Comparison of ENCODE assay signal across 17 cellular contexts in genomic region chr7:128849804-128850490, GRCh38. TPM values are rescaled to one million over a fixed set of nuclear protein-coding genes. Genes with fewer than 3 reads are reported as not detected.
DNase-seq lines count a peak whose midpoint lies in the region; ATAC-seq and TF ChIP-seq lines count a peak whose summit lies in the region.
"Had no signal": no experiment of that assay in that cellular context is flagged by ENCODE, and none has a peak within 500 bp of the region (broad histone marks: within the 10 kb centered on the region; RNA-seq: fewer than 3 reads in every experiment).

No MANE protein-coding gene starts in this region.

- no peak overlapping the region for H3K4ac ChIP-seq in trophoblast cell (ENCODE audit: low read depth, low read length)

- BruUV-seq in MCF 10A (replicated peaks; lab: Mats Ljungman, UMichigan) (no TSS peak), mammary epithelial cell (replicated peaks; lab: Mats Ljungman, UMichigan) (no TSS peak)

- H3K9me3 ChIP-seq in mammary epithelial cell (replicated peaks; ENCODE audit: insufficient read depth, low read length): no peaks in the 10 kb centered on the region
- H3K9me3 ChIP-seq in osteoblast (ENCODE audit: low read depth, low read length): no peaks in the 10 kb centered on the region
- H3K9me3 ChIP-seq in trophoblast cell (ENCODE audit: insufficient read depth, low read depth, low read length): no peaks in the 10 kb centered on the region

- no peaks in the 10 kb centered on the region for H3K9me3 Mint-ChIP-seq in MCF 10A (ENCODE audit: unreplicated experiment)
- H3K9me3 Mint-ChIP-seq in activated naive CD8-positive, alpha-beta T cell treated with anti-CD3 and anti-CD28 coated beads, Interleukin-2, amount 50 U/mL, for 24 hours: no peaks in the 10 kb centered on the region

- no peak overlapping the region for H2AK5ac ChIP-seq in trophoblast cell (ENCODE audit: low read length)

- H3K27me3 ChIP-seq in mammary epithelial cell (ENCODE audit: insufficient read depth, low read length): no peaks in the 10 kb centered on the region
- no peaks in the 10 kb centered on the region for H3K27me3 ChIP-seq in osteoblast (ENCODE audit: insufficient read depth, low read length)
- H3K27me3 ChIP-seq in trophoblast cell (ENCODE audit: insufficient read depth, low read length): no peaks in the 10 kb centered on the region

- H3K27ac ChIP-seq in mammary epithelial cell (ENCODE audit: insufficient read depth, low read depth, low read length): no peak overlapping the region
- no peak overlapping the region for H3K27ac ChIP-seq in osteoblast (ENCODE audit: low read depth, low read length)
- H3K27ac ChIP-seq in trophoblast cell (ENCODE audit: low read depth, low read length): no peak overlapping the region
- H3K27ac ChIP-seq: 22Rv1 had no signal

- in situ Hi-C loops in mammary epithelial cell (cut with MboI; ENCODE audit: low sequenced_read_pairs in 2 of 2): no loop called here

- H3K4me3 ChIP-seq in mammary epithelial cell (replicated peaks in 1 of 3; ENCODE audit: insufficient read depth in 1 of 3, low read depth in 2 of 3, low read length in 3 of 3) (no peak overlapping the region), osteoblast (ENCODE audit: insufficient read depth, low read length) (no peak overlapping the region), trophoblast cell (ENCODE audit: low read depth, low read length) (no peak overlapping the region)

- H3K79me1 ChIP-seq in trophoblast cell (ENCODE audit: low read length): no peaks in the 10 kb centered on the region

- H3K4me2 ChIP-seq in mammary epithelial cell (ENCODE audit: insufficient read depth, low read depth, low read length): no peak overlapping the region
- H3K4me2 ChIP-seq in osteoblast (ENCODE audit: insufficient read depth, low read length): no peak overlapping the region
- no peak overlapping the region for H3K4me2 ChIP-seq in trophoblast cell (ENCODE audit: low read length)

- H3K36me3 Mint-ChIP-seq in MCF 10A (ENCODE audit: insufficient read depth, unreplicated experiment): no peaks in the 10 kb centered on the region
- H3K36me3 Mint-ChIP-seq in activated naive CD8-positive, alpha-beta T cell treated with anti-CD3 and anti-CD28 coated beads, Interleukin-2, amount 50 U/mL, for 24 hours (ENCODE audit: low read depth): no peaks in the 10 kb centered on the region

- no peaks in the 10 kb centered on the region for H3K4me1 ChIP-seq in mammary epithelial cell (ENCODE audit: insufficient read depth, low read length)
- no peaks in the 10 kb centered on the region for H3K4me1 ChIP-seq in osteoblast (ENCODE audit: insufficient read depth, low read length)
- no peaks in the 10 kb centered on the region for H3K4me1 ChIP-seq in trophoblast cell (ENCODE audit: control insufficient read depth in 1 of 2, insufficient read depth in 2 of 2, low read length in 2 of 2)

- POLR2A ChIA-PET in MCF 10A (lab: Yijun Ruan, JAX): no interaction called here

- dilution Hi-C loops in mammary epithelial cell (cut with HindIII; ENCODE audit: low sequenced_read_pairs): no loop called here

- no peak for TF ChIP-seq CTCF in MCF 10A (IDR thresholded peaks at IDR 0.05; ENCODE audit: unreplicated experiment)
- no peak for TF ChIP-seq CTCF in mammary epithelial cell (conservative IDR thresholded peaks at IDR 0.05 in 1 of 2, IDR thresholded peaks at IDR 0.05 in 1 of 2; ENCODE audit: extremely low read depth in 1 of 2, insufficient read depth in 1 of 2, low read depth in 1 of 2, low read length in 2 of 2)
- TF ChIP-seq CTCF in osteoblast (IDR thresholded peaks at IDR 0.05; ENCODE audit: extremely low read depth, low read depth, low read length): no peak

- WGBS in mammary epithelial cell (ENCODE audit: low coverage, missing lambda C conversion rate): 78% methylated on average over 6 of the region's 18 CpGs
- no CpG with 5 or more reads among the region's 18 CpGs for WGBS in trophoblast cell (ENCODE audit: extremely low coverage, insufficient coverage, insufficient read length)

- no peak overlapping the region for H3K23ac ChIP-seq in trophoblast cell (ENCODE audit: low read length)

- H3K36me3 ChIP-seq in mammary epithelial cell (ENCODE audit: insufficient read depth, low read length) (no peaks in the 10 kb centered on the region), osteoblast (ENCODE audit: insufficient read depth, low read length) (peaks cover 91% of the 10 kb centered on the region), trophoblast cell (ENCODE audit: control insufficient read depth in 1 of 2, insufficient read depth in 2 of 2, low read length in 2 of 2) (peaks cover 96 to 97% of the 10 kb centered on the region in 2 experiments)

- H4K20me1 ChIP-seq in mammary epithelial cell (ENCODE audit: insufficient read depth, low read length) (no peaks in the 10 kb centered on the region), osteoblast (ENCODE audit: insufficient read depth, low read length) (peaks cover 29% of the 10 kb centered on the region)

- no peak overlapping the region for H4K8ac ChIP-seq in trophoblast cell (ENCODE audit: low read depth, low read length)

- CTCF ChIA-PET in MCF 10A (lab: Yijun Ruan, JAX) (interaction anchor here (0.5 kb wide), 1 partner anchor 149 kb away, joined by 3 read pairs; no protein-coding TSS in a partner anchor), mammary epithelial cell (lab: Charles Lee; ENCODE audit: low non-redundant PET) (no interaction called here)

- no peak for ATAC-seq in activated naive CD8-positive, alpha-beta T cell treated with anti-CD3 and anti-CD28 coated beads, Interleukin-2, amount 50 U/mL, for 24 hours
- ATAC-seq: Right ventricle myocardium inferior had no signal

- no peak overlapping the region for H3K14ac ChIP-seq in trophoblast cell (ENCODE audit: low read length)

- H4K91ac ChIP-seq in trophoblast cell (ENCODE audit: low read depth, low read length): no peak overlapping the region

- H3K79me2 ChIP-seq in mammary epithelial cell (ENCODE audit: insufficient read depth, low read length) (no peaks in the 10 kb centered on the region), osteoblast (ENCODE audit: insufficient read depth, low read length) (peaks cover 2% of the 10 kb centered on the region), trophoblast cell (ENCODE audit: control insufficient read depth, insufficient read depth, low read length, poor library complexity) (no peaks in the 10 kb centered on the region)

- H3K27me3 Mint-ChIP-seq in MCF 10A (ENCODE audit: insufficient read depth, unreplicated experiment): peaks cover 27% of the 10 kb centered on the region
- H3K27me3 Mint-ChIP-seq in activated naive CD8-positive, alpha-beta T cell treated with anti-CD3 and anti-CD28 coated beads, Interleukin-2, amount 50 U/mL, for 24 hours: no peaks in the 10 kb centered on the region
- H3K27me3 Mint-ChIP-seq: B cell had no signal

- peak overlapping the region; percentile 11 for H3K4me3 Mint-ChIP-seq in MCF 10A (ENCODE audit: unreplicated experiment)
- H3K4me3 Mint-ChIP-seq in activated naive CD8-positive, alpha-beta T cell treated with anti-CD3 and anti-CD28 coated beads, Interleukin-2, amount 50 U/mL, for 24 hours: no peak overlapping the region
- H3K4me3 Mint-ChIP-seq: B cell had no signal

- no peak overlapping the region for H4K12ac ChIP-seq in trophoblast cell (ENCODE audit: low read depth, low read length)

- no peak overlapping the region for H3K27ac Mint-ChIP-seq in MCF 10A (ENCODE audit: low read depth, unreplicated experiment)
- no peak overlapping the region for H3K27ac Mint-ChIP-seq in activated naive CD8-positive, alpha-beta T cell treated with anti-CD3 and anti-CD28 coated beads, Interleukin-2, amount 50 U/mL, for 24 hours
- H3K27ac Mint-ChIP-seq: B cell had no signal

- H2AFZ ChIP-seq in mammary epithelial cell (ENCODE audit: low read depth, low read length): no peak overlapping the region
- H2AFZ ChIP-seq in osteoblast (ENCODE audit: low read length): no peak overlapping the region
- H2AFZ ChIP-seq in trophoblast cell (ENCODE audit: insufficient read depth, low read length, poor library complexity): no peak overlapping the region

- intact Hi-C loops in MCF 10A (cut with micrococcal nuclease) (no loop called here), mammary epithelial cell (cut with micrococcal nuclease) (no loop called here)

- H2BK5ac ChIP-seq in trophoblast cell (ENCODE audit: low read depth, low read length, poor library complexity): no peak overlapping the region

- H3K9ac ChIP-seq in mammary epithelial cell (ENCODE audit: insufficient read depth, low read length): no peak overlapping the region
- H3K9ac ChIP-seq in trophoblast cell (ENCODE audit: low read length): no peak overlapping the region

- no peaks in the 10 kb centered on the region for H3K4me1 Mint-ChIP-seq in MCF 10A (ENCODE audit: insufficient read depth, unreplicated experiment)
- H3K4me1 Mint-ChIP-seq in activated naive CD8-positive, alpha-beta T cell treated with anti-CD3 and anti-CD28 coated beads, Interleukin-2, amount 50 U/mL, for 24 hours: no peaks in the 10 kb centered on the region
- H3K4me1 Mint-ChIP-seq: B cell had no signal

- DNase-seq in MCF 10A (ENCODE audit: unreplicated experiment) (no peak), mammary epithelial cell (no peak), kidney tubule cell (ENCODE audit: low spot score) (peak; percentile 79), osteoblast (ENCODE audit: insufficient read length, low spot score, missing footprints) (peak; percentile 88), NCI-H1436 (lab: John Stamatoyannopoulos, UW) (no peak), NCI-H1417 treated with DMSO at 0.1 percent for 48 hours (lab: John Stamatoyannopoulos, UW) (no peak), trophoblast cell (no peak)
- DNase-seq in activated naive CD8-positive, alpha-beta T cell treated with anti-CD3 and anti-CD28 coated beads, Interleukin-2, amount 50 U/mL, for 24 hours: no peak
- DNase-seq: COR-L47, GDM1, NCI-H1092 treated with DMSO at 0.1 percent for 48 hours, NCI-H1694, NCI-H2081 treated with DMSO at 0.1 percent for 48 hours, NCI-H774 had no signal

- H2BK12ac ChIP-seq in trophoblast cell (ENCODE audit: low read length): no peak overlapping the region

- no peak overlapping the region for H3K18ac ChIP-seq in trophoblast cell (ENCODE audit: low read length)

- no peak overlapping the region for H2BK120ac ChIP-seq in trophoblast cell (ENCODE audit: insufficient read depth, low read length, poor library complexity)

RNA-seq across cellular contexts. Expression of gene ATP6V1F, which starts 12.7 kb away (rescaled TPM):
- total RNA-seq in MCF 10A (2022) (125 and 152 TPM in 2 replicates), mammary epithelial cell (100 to 1,000 TPM in 1 of 2 donors, 10 to 100 TPM in 1; 83.7 to 171 TPM), osteoblast (91.9 and 95.2 TPM in 2 replicates)
- polyA plus RNA-seq in mammary epithelial cell: 304 TPM
- polyA minus RNA-seq in mammary epithelial cell: 81.7 TPM
- polyA plus RNA-seq in trophoblast cell (2013): 282 and 295 TPM in 2 replicates

RNA-seq across cellular contexts. Expression of gene FLNC, which starts 19.7 kb away (rescaled TPM):
- 0.28 and 0.44 TPM in 2 replicates for total RNA-seq in MCF 10A (2022)
- total RNA-seq in mammary epithelial cell: 1 to 10 TPM; 1.8 to 1.9 TPM
- 0.03 TPM for polyA plus RNA-seq in mammary epithelial cell
- polyA minus RNA-seq in mammary epithelial cell: 0.52 TPM
- 93.7 and 130 TPM in 2 replicates for total RNA-seq in osteoblast
- 81.4 and 85.6 TPM in 2 replicates for polyA plus RNA-seq in trophoblast cell (2013)
- total RNA-seq: B cell had no signal

RNA-seq across cellular contexts. Expression of gene CCDC136, which starts 58.2 kb away (rescaled TPM):
- 3.5 and 6.5 TPM in 2 replicates for total RNA-seq in MCF 10A (2022)
- 1 to 10 TPM; 1.5 to 7.8 TPM for total RNA-seq in mammary epithelial cell
- polyA plus RNA-seq in mammary epithelial cell: 2.0 TPM
- not detected for polyA minus RNA-seq in mammary epithelial cell
- 7.2 and 10.0 TPM in 2 replicates for total RNA-seq in osteoblast
- 3.2 and 3.6 TPM in 2 replicates for polyA plus RNA-seq in trophoblast cell (2013)

Comparison
In these comparisons a context has a peak if more than half of its experiments do, and no peak if none do; other contexts are left out.
1. DNase-seq: peak in kidney tubule cell (single experiment) and osteoblast (single experiment); none in MCF 10A (single experiment), mammary epithelial cell (single experiment), activated naive CD8-positive, alpha-beta T cell treated with anti-CD3 and anti-CD28 coated beads, Interleukin-2, amount 50 U/mL, for 24 hours (single experiment), NCI-H1436 (single experiment), NCI-H1417 treated with DMSO at 0.1 percent for 48 hours (single experiment) and trophoblast cell (0 of 2).
2. RNA of gene FLNC, which starts 19.7 kb away (total RNA-seq): 93.7 to 130 TPM in osteoblast; 1.8 to 1.9 TPM in mammary epithelial cell and 0.28 to 0.44 TPM in MCF 10A; every median in the first group is over 10 times any median in the second.